In the genomic region with DNA sequence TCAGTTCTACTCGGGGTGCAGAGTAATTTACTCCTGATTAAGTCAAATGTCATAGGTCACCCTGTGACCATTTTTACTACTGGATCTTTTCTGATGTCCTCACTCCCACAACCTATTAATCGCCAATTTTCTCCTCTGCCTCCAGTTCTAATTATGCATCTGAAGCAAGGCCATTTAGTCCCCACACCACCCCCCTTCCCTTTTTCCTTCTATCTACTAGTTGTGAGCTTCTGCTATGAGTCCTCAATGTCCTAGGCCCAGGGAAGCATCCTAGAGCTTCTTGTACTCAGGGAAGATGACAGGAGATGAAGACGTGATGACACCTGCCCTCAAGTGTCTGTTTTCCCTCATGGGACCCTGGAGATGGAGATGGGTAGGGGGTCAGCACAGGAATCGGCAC, we compare ENCODE assay signal across 14 cellular contexts.
A peak's percentile ranks its signal among the peaks of the same experiment; 100 is the strongest.
DNase-seq lines count a peak whose midpoint lies in the region; TF ChIP-seq lines count a peak whose summit lies in the region.
"Had no signal": no experiment of that assay in that cellular context is flagged by ENCODE, and none has a peak within 500 bp of the region (broad histone marks: within the 10 kb centered on the region; RNA-seq: fewer than 3 reads in every experiment).

No MANE protein-coding gene starts in this region.

- H2BK20ac ChIP-seq in H9 (ENCODE audit: low read depth, low read length, poor library complexity, severe bottlenecking): no peak overlapping the region

- H3K27me3 Mint-ChIP-seq in H9 (ENCODE audit: low read depth): peaks cover 1% of the 10 kb centered on the region
- peaks cover 4% of the 10 kb centered on the region for H3K27me3 Mint-ChIP-seq in glutamatergic neuron (ENCODE audit: unreplicated experiment)
- peaks cover 11% of the 10 kb centered on the region for H3K27me3 Mint-ChIP-seq in neural progenitor cell (ENCODE audit: insufficient read depth, low read depth)

- no peak overlapping the region for H4K5ac ChIP-seq in H9 (ENCODE audit: insufficient read length, low read depth, low read length)

- H3K36me3 Mint-ChIP-seq in H9 (ENCODE audit: insufficient read depth in 1 of 3, low read depth in 3 of 3) (no peaks in the 10 kb centered on the region; a peak in 1 of 7 replicates), glutamatergic neuron (ENCODE audit: unreplicated experiment) (no peaks in the 10 kb centered on the region), neural progenitor cell (no peaks in the 10 kb centered on the region)
- H3K36me3 Mint-ChIP-seq: CD4-positive, CD25-positive, alpha-beta regulatory T cell had no signal

- no peak overlapping the region for H3K27ac Mint-ChIP-seq in H9
- peak overlapping the region; percentile 64 for H3K27ac Mint-ChIP-seq in glutamatergic neuron (ENCODE audit: unreplicated experiment)
- peak overlapping the region; percentile 64 for H3K27ac Mint-ChIP-seq in neural progenitor cell
- H3K27ac Mint-ChIP-seq: CD4-positive, CD25-positive, alpha-beta regulatory T cell had no signal

- H3K79me2 ChIP-seq in H9 (ENCODE audit: insufficient read depth, low read length): no peaks in the 10 kb centered on the region
- no peaks in the 10 kb centered on the region for H3K79me2 ChIP-seq in neural progenitor cell (ENCODE audit: low read depth)

- H3K27ac ChIP-seq in H9 (ENCODE audit: insufficient read length, low read depth, low read length) (no peak overlapping the region), neural progenitor cell (no peak overlapping the region), right atrium auricular region (no peak overlapping the region)
- H3K27ac ChIP-seq: BLaER1 treated with 17β-estradiol and CSF1 and Interleukin-3, amounts not matched to agents 10 nM and 100 nM; GM23248 had no signal

- H3K4me2 ChIP-seq in H9 (ENCODE audit: insufficient read depth, insufficient read length, low read length): no peak overlapping the region
- H3K4me2 ChIP-seq in neural progenitor cell: no peak overlapping the region

- H3K9me3 ChIP-seq in H9 (ENCODE audit: control insufficient read depth, low read depth, low read length) (no peaks in the 10 kb centered on the region), neural progenitor cell (ENCODE audit: low read depth) (no peaks in the 10 kb centered on the region), right atrium auricular region (no peaks in the 10 kb centered on the region)
- H3K9me3 ChIP-seq: BLaER1 treated with 17β-estradiol and CSF1 and Interleukin-3, amounts not matched to agents 10 nM and 100 nM; HAP-1 had no signal

- H3K79me1 ChIP-seq in H9 (ENCODE audit: insufficient read depth, low read depth, low read length, poor library complexity, severe bottlenecking): no peaks in the 10 kb centered on the region

- H3K4me3 Mint-ChIP-seq in H9: no peak overlapping the region
- H3K4me3 Mint-ChIP-seq in glutamatergic neuron (ENCODE audit: unreplicated experiment): no peak overlapping the region
- no peak overlapping the region for H3K4me3 Mint-ChIP-seq in neural progenitor cell
- H3K4me3 Mint-ChIP-seq: CD4-positive, CD25-positive, alpha-beta regulatory T cell had no signal

- peaks cover 18 to 23% of the 10 kb centered on the region in 2 experiments for H3K4me1 Mint-ChIP-seq in H9
- H3K4me1 Mint-ChIP-seq in glutamatergic neuron (ENCODE audit: low read depth, unreplicated experiment): peaks cover 14% of the 10 kb centered on the region
- H3K4me1 Mint-ChIP-seq in neural progenitor cell: peaks cover 48% of the 10 kb centered on the region

- H3K36me3 ChIP-seq in neural progenitor cell: no peaks in the 10 kb centered on the region
- no peaks in the 10 kb centered on the region for H3K36me3 ChIP-seq in right atrium auricular region
- H3K36me3 ChIP-seq: BLaER1 treated with 17β-estradiol and CSF1 and Interleukin-3, amounts not matched to agents 10 nM and 100 nM; HAP-1 had no signal

- H2BK5ac ChIP-seq in H9 (ENCODE audit: insufficient read length, low read length): no peak overlapping the region

- H3K18ac ChIP-seq in H9 (ENCODE audit: insufficient read length, low read depth, low read length): no peak overlapping the region

- H2AK5ac ChIP-seq in H9 (ENCODE audit: insufficient read length, low read length): no peak overlapping the region

- no peak overlapping the region for H3K56ac ChIP-seq in H9 (ENCODE audit: insufficient read length, low read depth, low read length)

- no peak overlapping the region for H4K8ac ChIP-seq in H9 (replicated peaks; ENCODE audit: insufficient read length, low read depth, low read length)

- H2BK12ac ChIP-seq in H9 (ENCODE audit: insufficient read length, low read depth, low read length): no peak overlapping the region

- no peaks in the 10 kb centered on the region for H3K4me1 ChIP-seq in H9 (ENCODE audit: insufficient read depth, low read length)
- no peaks in the 10 kb centered on the region for H3K4me1 ChIP-seq in neural progenitor cell
- H3K4me1 ChIP-seq in right atrium auricular region: peaks cover 0 to 9% of the 10 kb centered on the region in 2 donors
- H3K4me1 ChIP-seq: HAP-1 had no signal

- H2AFZ ChIP-seq in H9 (ENCODE audit: low read length) (no peak overlapping the region), neural progenitor cell (replicated peaks) (no peak overlapping the region)
- H2AFZ ChIP-seq: GM23248 had no signal

- no CpG with 5 or more reads among the region's 4 CpGs for WGBS in H9 (ENCODE audit: extremely low coverage, insufficient read length, low lambda C conversion rate)

- no peak overlapping the region for H3K23ac ChIP-seq in H9 (ENCODE audit: insufficient read length, low read depth, low read length)

- no peak overlapping the region for H3T11ph ChIP-seq in H9 (ENCODE audit: low read length)

- H4K91ac ChIP-seq in H9 (ENCODE audit: insufficient read length, low read depth, low read length): no peak overlapping the region

- no peak overlapping the region for H3K4ac ChIP-seq in H9 (ENCODE audit: low read depth, low read length)

- TF ChIP-seq CTCF in H9 (conservative IDR thresholded peaks at IDR 0.05) (no peak), glutamatergic neuron (IDR thresholded peaks at IDR 0.05; ENCODE audit: partially characterized antibody, unreplicated experiment) (no peak), neural progenitor cell (IDR thresholded peaks at IDR 0.05) (no peak), right atrium auricular region (IDR thresholded peaks at IDR 0.05) (no peak)

- no peak overlapping the region for H3K9ac ChIP-seq in H9 (ENCODE audit: extremely low read depth, insufficient read length, low read length)
- no peak overlapping the region for H3K9ac ChIP-seq in neural progenitor cell
- H3K9ac ChIP-seq: BLaER1 treated with 17β-estradiol and CSF1 and Interleukin-3, amounts not matched to agents 10 nM and 100 nM; GM23248 had no signal

- H3F3A ChIP-seq in neural progenitor cell (ENCODE audit: low read depth): no peaks in the 10 kb centered on the region

- H2BK15ac ChIP-seq in H9 (ENCODE audit: low read depth, low read length): no peak overlapping the region

- H3K4me3 ChIP-seq in neural progenitor cell (no peak overlapping the region), right atrium auricular region (no peak overlapping the region)
- H3K4me3 ChIP-seq: BLaER1 treated with 17β-estradiol and CSF1 and Interleukin-3, amounts not matched to agents 10 nM and 100 nM; GM12878; GM23248; HAP-1 had no signal

- H3K27me3 ChIP-seq in H9 (ENCODE audit: insufficient read depth, low read length): no peaks in the 10 kb centered on the region
- no peaks in the 10 kb centered on the region for H3K27me3 ChIP-seq in neural progenitor cell
- H3K27me3 ChIP-seq in right atrium auricular region: no peaks in the 10 kb centered on the region
- H3K27me3 ChIP-seq: BLaER1 treated with 17β-estradiol and CSF1 and Interleukin-3, amounts not matched to agents 10 nM and 100 nM had no signal

- no peaks in the 10 kb centered on the region for H3K9me3 Mint-ChIP-seq in H9
- peaks cover 5% of the 10 kb centered on the region for H3K9me3 Mint-ChIP-seq in glutamatergic neuron (ENCODE audit: unreplicated experiment)
- H3K9me3 Mint-ChIP-seq in neural progenitor cell: no peaks in the 10 kb centered on the region

- no peak overlapping the region for H2BK120ac ChIP-seq in H9 (ENCODE audit: low read depth, low read length, poor library complexity, severe bottlenecking)

- H3K14ac ChIP-seq in H9 (ENCODE audit: insufficient read depth, low read length): no peak overlapping the region

- H4K20me1 ChIP-seq in H9 (ENCODE audit: control insufficient read depth, insufficient read depth, insufficient read length) (no peaks in the 10 kb centered on the region), neural progenitor cell (ENCODE audit: low read depth) (no peaks in the 10 kb centered on the region)
- H4K20me1 ChIP-seq: BLaER1 treated with 17β-estradiol and CSF1 and Interleukin-3, amounts not matched to agents 10 nM and 100 nM had no signal

- peak; percentile 3 for DNase-seq in D341Med (ENCODE audit: low spot score)
- DNase-seq in H9: peak; percentile 12
- DNase-seq in glutamatergic neuron: no peak
- no peak for DNase-seq in neural progenitor cell (ENCODE audit: low spot score)
- no peak for DNase-seq in NCI-H2227 treated with DMSO at 0.1 percent for 48 hours (lab: John Stamatoyannopoulos, UW)
- DNase-seq in NCI-H1105 (lab: John Stamatoyannopoulos, UW): no peak
- no peak for DNase-seq in right atrium auricular region (ENCODE audit: low spot score)
- DNase-seq: ACHN; CD4-positive, CD25-positive, alpha-beta regulatory T cell; DMS79; GM23248 had no signal

- no peaks in the 10 kb centered on the region for H3K23me2 ChIP-seq in H9 (ENCODE audit: insufficient read length, low read depth, low read length, poor library complexity, severe bottlenecking)

Comparison
In these comparisons a context has a peak if more than half of its experiments do, and no peak if none do; other contexts are left out.
1. DNase-seq: peak in D341Med (single experiment) and H9 (single experiment); none in glutamatergic neuron (single experiment), neural progenitor cell (single experiment), NCI-H2227 treated with DMSO at 0.1 percent for 48 hours (single experiment), NCI-H1105 (single experiment) and right atrium auricular region (single experiment).
2. H3K27ac Mint-ChIP-seq: peak in glutamatergic neuron (single experiment) and neural progenitor cell (single experiment); none in H9 (0 of 3).